In the genomic region with DNA sequence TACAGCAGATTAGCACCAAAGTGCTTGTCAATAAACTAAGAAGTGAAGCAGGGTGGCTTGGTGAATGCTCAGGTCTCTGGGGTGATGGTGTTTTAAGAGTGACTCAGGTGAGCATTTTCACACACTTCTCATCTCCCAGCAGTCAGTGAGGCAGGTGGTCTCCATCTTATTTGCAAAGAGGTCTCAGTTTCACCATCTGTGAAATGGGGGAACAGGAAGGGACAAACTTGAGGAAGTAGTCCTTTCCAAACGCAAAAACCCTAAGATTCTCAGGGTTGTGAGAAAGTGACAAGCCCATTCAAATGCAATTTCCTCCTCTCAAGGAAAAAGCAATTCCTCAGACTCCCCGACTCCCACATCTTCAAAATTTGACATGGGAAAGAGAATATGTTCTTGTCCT, we compare ENCODE assay signal across 10 cellular contexts. TPM values are rescaled to one million over a fixed set of nuclear protein-coding genes. Genes with fewer than 3 reads are reported as not detected.
"Had no signal": no experiment of that assay in that cellular context is flagged by ENCODE, and none has a peak within 500 bp of the region (broad histone marks: within the 10 kb centered on the region; RNA-seq: fewer than 3 reads in every experiment).

No MANE protein-coding gene starts in this region.

- DNase-seq: GM23248, H7, HFFc6, IMR-90, KBM-7 had no signal

- ATAC-seq: HCT116 had no signal

- H3K4me3 ChIP-seq: GM23248, HAP-1 had no signal

- H3K27ac Mint-ChIP-seq: HFFc6 had no signal

- H3K27ac ChIP-seq: GM23248, KMS-11 had no signal

- H3K9ac ChIP-seq: GM23248, KMS-11 had no signal

- H3K4me2 ChIP-seq: KMS-11 had no signal

- FAIRE-seq: HTR-8/SVneo had no signal

- H2AFZ ChIP-seq: GM23248 had no signal

- H3K36me3 ChIP-seq: HAP-1 had no signal

- H3K4me1 ChIP-seq: HAP-1 had no signal

- H3K9me3 ChIP-seq: HAP-1 had no signal

- H3K4me3 Mint-ChIP-seq: HFFc6 had no signal

RNA-seq across cellular contexts. Expression of a gene that starts 54.1 kb away (rescaled TPM):
- total RNA-seq: HFFc6, HT-29, IMR-90 had no signal
- polyA plus RNA-seq: IMR-90 had no signal
